ENCODE assay signal across 8 cellular contexts in genomic region chr15:32615871-32616426, GRCh38. TPM values are rescaled to one million over a fixed set of nuclear protein-coding genes. Genes with fewer than 3 reads are reported as not detected.
DNase-seq lines count a peak whose midpoint lies in the region; ATAC-seq, FAIRE-seq and TF ChIP-seq lines count a peak whose summit lies in the region.
"Not testable (repeated sequence)": the region's sequence is repeated elsewhere in the genome, so short reads cannot be mapped to it uniquely, and the experiment has no call there.

No MANE protein-coding gene starts in this region.

- H3K4me3 Mint-ChIP-seq in activated CD8-positive, alpha-beta T cell treated with anti-CD3 and anti-CD28 coated beads, Interleukin-2, amount 10 ng/mL, durations not matched to agents 7 days and 5 days = peak overlapping the region; percentile 98
- peak overlapping the region; percentile 90 to 92 for H3K4me3 Mint-ChIP-seq in effector memory CD8-positive, alpha-beta T cell

- not testable (repeated sequence) for TF ChIP-seq POLR2A in HepG2 (IDR thresholded peaks at IDR 0.05; ENCODE audit: insufficient read depth in 1 of 2, low read depth in 2 of 2, low read length in 2 of 2); sigmoid colon (IDR thresholded peaks at IDR 0.05)

- not testable (repeated sequence) for H3K4me1 ChIP-seq in HepG2 (ENCODE audit: insufficient read depth, low read length)
- peaks cover 0 to 10% (median 8%) of the 10 kb centered on the region in 4 donors for H3K4me1 ChIP-seq in sigmoid colon

- peaks cover 34% of the 10 kb centered on the region for H3K36me3 Mint-ChIP-seq in activated CD8-positive, alpha-beta T cell treated with anti-CD3 and anti-CD28 coated beads, Interleukin-2, amount 10 ng/mL, durations not matched to agents 7 days and 5 days (ENCODE audit: low read depth)
- peaks cover 14% of the 10 kb centered on the region for H3K36me3 Mint-ChIP-seq in effector memory CD8-positive, alpha-beta T cell (ENCODE audit: insufficient read depth)

- CTCF ChIA-PET in activated CD8-positive, alpha-beta T cell treated with anti-CD3 and anti-CD28 coated beads, Interleukin-2, amount 10 ng/mL, durations not matched to agents 7 days and 5 days (lab: Charles Lee); HepG2 (lab: Yijun Ruan, JAX; ENCODE audit: low intra/inter-chr PET ratio, low total read pairs): not testable (repeated sequence)

- FAIRE-seq in HepG2 (lab: Jason Lieb, UNC) = not testable (repeated sequence)

- WGBS in HepG2 (ENCODE audit: low lambda C conversion rate) = 2% methylated on average over 20 of the region's 24 CpGs
- 0 to 1% methylated on average over 18 to 19 of the region's 24 CpGs for WGBS in sigmoid colon, 2 donors

- H3K27ac ChIP-seq in HepG2 (ENCODE audit: extremely low read length, insufficient read depth, low read length) = peak overlapping the region; percentile 76
- H3K27ac ChIP-seq in sigmoid colon = peak overlapping the region in 1 of 4 donors; percentile 81

- H3K9me3 ChIP-seq in HepG2 (ENCODE audit: low read length); sigmoid colon: not testable (repeated sequence)

- peaks cover 18% of the 10 kb centered on the region for H3K4me1 Mint-ChIP-seq in activated CD8-positive, alpha-beta T cell treated with anti-CD3 and anti-CD28 coated beads, Interleukin-2, amount 10 ng/mL, durations not matched to agents 7 days and 5 days (ENCODE audit: low read depth)
- H3K4me1 Mint-ChIP-seq in effector memory CD8-positive, alpha-beta T cell (ENCODE audit: low read depth in 2 of 2) = peaks cover 9 to 19% of the 10 kb centered on the region in 2 donors

- not testable (repeated sequence) for H3K9me3 Mint-ChIP-seq in activated CD8-positive, alpha-beta T cell treated with anti-CD3 and anti-CD28 coated beads, Interleukin-2, amount 10 ng/mL, durations not matched to agents 7 days and 5 days (ENCODE audit: insufficient read depth); effector memory CD8-positive, alpha-beta T cell

- not testable (repeated sequence) for TF ChIP-seq CTCF in AG09309 (IDR thresholded peaks at IDR 0.05; ENCODE audit: control insufficient read depth, insufficient read depth, low read depth, low read length, missing control alignments); LNCaP clone FGC (IDR thresholded peaks at IDR 0.05; ENCODE audit: control insufficient read depth, extremely low read depth, insufficient read depth); HepG2 (CRISPR knock-in tag; IDR thresholded peaks at IDR 0.05); sigmoid colon (IDR thresholded peaks at IDR 0.05)

- not testable (repeated sequence) for TF ChIP-seq EP300 in HepG2 (IDR thresholded peaks at IDR 0.05; ENCODE audit: low read depth in 2 of 2, low read length in 2 of 2); HepG2 (CRISPR knock-in tag; IDR thresholded peaks at IDR 0.05; ENCODE audit: borderline replicate concordance); sigmoid colon (IDR thresholded peaks at IDR 0.05)

- not testable (repeated sequence) for TF ChIP-seq RAD21 in HepG2 (CRISPR knock-in tag; IDR thresholded peaks at IDR 0.05)

- ATAC-seq in GM18907 (IDR thresholded peaks at IDR 0.05; ENCODE audit: unreplicated experiment) (peak; percentile 16), HG02798 (IDR thresholded peaks at IDR 0.05; ENCODE audit: poor library complexity, unreplicated experiment) (peak; percentile 14), HepG2 (peak; percentile 79)
- peak; percentile 24 for ATAC-seq in activated CD8-positive, alpha-beta T cell treated with anti-CD3 and anti-CD28 coated beads, Interleukin-2, amount 10 ng/mL, durations not matched to agents 7 days and 5 days
- ATAC-seq in effector memory CD8-positive, alpha-beta T cell (replicated peaks) = peak; percentile 19

- in situ Hi-C loops in HepG2 (cut with HindIII; ENCODE audit: extremely low pct_ligation_motif_present, low pct_unique_long_range_greater_than_20kb) = not testable (repeated sequence)

- H4K20me1 ChIP-seq in HepG2 (ENCODE audit: insufficient read depth, low read length) = not testable (repeated sequence)

- H3K27ac Mint-ChIP-seq in activated CD8-positive, alpha-beta T cell treated with anti-CD3 and anti-CD28 coated beads, Interleukin-2, amount 10 ng/mL, durations not matched to agents 7 days and 5 days = peak overlapping the region; percentile 99
- H3K27ac Mint-ChIP-seq in effector memory CD8-positive, alpha-beta T cell = peak overlapping the region; percentile 83 to 97

- not testable (repeated sequence) for H3K27me3 Mint-ChIP-seq in activated CD8-positive, alpha-beta T cell treated with anti-CD3 and anti-CD28 coated beads, Interleukin-2, amount 10 ng/mL, durations not matched to agents 7 days and 5 days (ENCODE audit: low read depth); effector memory CD8-positive, alpha-beta T cell

- H3K36me3 ChIP-seq in HepG2 (replicated peaks in 1 of 2; ENCODE audit: control insufficient read depth in 1 of 2, insufficient read depth in 2 of 2, low read length in 2 of 2); sigmoid colon: not testable (repeated sequence)

- BruUV-seq in HepG2 (replicated peaks; lab: Mats Ljungman, UMichigan) = TSS peak; percentile 80

- not testable (repeated sequence) for H3K27me3 ChIP-seq in HepG2 (ENCODE audit: control insufficient read depth in 1 of 2, insufficient read depth in 2 of 2, low read length in 2 of 2); sigmoid colon

- not testable (repeated sequence) for DNase-seq in AG09309 (ENCODE audit: low read depth); LNCaP clone FGC (ENCODE audit: low read depth); sigmoid colon
- DNase-seq in activated CD8-positive, alpha-beta T cell treated with anti-CD3 and anti-CD28 coated beads, Interleukin-2, amount 10 ng/mL, durations not matched to agents 7 days and 5 days = peak; percentile 47
- peak in 2 of 3 experiments; percentile 5 to 14 for DNase-seq in effector memory CD8-positive, alpha-beta T cell
- peak; percentile 17 for DNase-seq in HepG2 (ENCODE audit: low spot score)

- H3K4me2 ChIP-seq in HepG2 (ENCODE audit: low read depth, low read length) = peak overlapping the region; percentile 60

- H2AFZ ChIP-seq in HepG2 (ENCODE audit: low read length) = not testable (repeated sequence)

- peaks cover 36% of the 10 kb centered on the region for H3K79me2 ChIP-seq in HepG2 (ENCODE audit: insufficient read depth, low read length)

- intact Hi-C loops in HepG2 (cut with micrococcal nuclease; ENCODE audit: unreplicated experiment); sigmoid colon (cut with DNase I): not testable (repeated sequence)

- peak overlapping the region; percentile 71 for H3K9ac ChIP-seq in HepG2 (ENCODE audit: insufficient read depth, low read depth, low read length)

- H3K4me3 ChIP-seq in AG09309 (ENCODE audit: control insufficient read depth, low read depth, low read length) (peak overlapping the region; percentile 69), LNCaP clone FGC (ENCODE audit: low read depth, low read length) (peak overlapping the region; percentile 72), HepG2 (replicated peaks in 1 of 3; ENCODE audit: insufficient read depth in 1 of 3, low read depth in 2 of 3, low read length in 3 of 3) (peak overlapping the region; percentile 67 to 81 (median 68)), sigmoid colon (peak overlapping the region; percentile 30 to 53 (median 48))

- POLR2A ChIA-PET in activated CD8-positive, alpha-beta T cell treated with anti-CD3 and anti-CD28 coated beads, Interleukin-2, amount 10 ng/mL, durations not matched to agents 7 days and 5 days (lab: Charles Lee); HepG2 (lab: Yijun Ruan, JAX): not testable (repeated sequence)

RNA-seq across cellular contexts. Expression of gene ARHGAP11A, which starts 0.6 kb away (rescaled TPM):
- 100 to 1,000 TPM; 155 to 158 TPM for total RNA-seq in activated CD8-positive, alpha-beta T cell treated with anti-CD3 and anti-CD28 coated beads, Interleukin-2, amount 10 ng/mL, durations not matched to agents 7 days and 5 days
- 46.3 and 59.2 TPM in 2 replicates for total RNA-seq in HepG2 (2016; rRNA removed; fragmentation: Illumina TruSeq; extraction: Trizol)
- total RNA-seq in HepG2 (2016; cell fraction: cytosol; rRNA removed; fragmentation: Illumina TruSeq; extraction: Trizol; ENCODE audit: low read depth) = 4.3 and 4.7 TPM in 2 replicates
- total RNA-seq in HepG2 (2016; cell fraction: insoluble cytoplasmic fraction; rRNA removed; fragmentation: Illumina TruSeq; extraction: Trizol) = 46.2 and 55.5 TPM in 2 replicates
- total RNA-seq in HepG2 (2016; cell fraction: membrane; rRNA removed; fragmentation: Illumina TruSeq; extraction: Trizol) = 20.2 and 22.3 TPM in 2 replicates
- 28.1 and 31.3 TPM in 2 replicates for total RNA-seq in HepG2 (2016; cell fraction: nucleus; rRNA removed; fragmentation: Illumina TruSeq; extraction: Trizol)
- polyA plus RNA-seq in HepG2 (2011; rRNA removed) = 3.2 and 5.1 TPM in 2 replicates
- 2.2 and 2.4 TPM in 2 replicates for polyA plus RNA-seq in HepG2 (2011; cell fraction: cytosol; rRNA removed)
- polyA plus RNA-seq in HepG2 (2011; cell fraction: nucleus; rRNA removed) = 2.3 and 3.1 TPM in 2 replicates
- 6.3 and 19.0 TPM in 2 replicates for polyA plus RNA-seq in HepG2 (2012)
- 3.1 and 3.6 TPM in 2 replicates for polyA plus RNA-seq in HepG2 (2016; cell fraction: cytosol; fragmentation: Illumina TruSeq; extraction: Trizol; ENCODE audit: low read depth)
- 40.3 and 47.6 TPM in 2 replicates for polyA plus RNA-seq in HepG2 (2016; cell fraction: insoluble cytoplasmic fraction; fragmentation: Illumina TruSeq; extraction: Trizol; ENCODE audit: low read depth)
- polyA plus RNA-seq in HepG2 (2016; cell fraction: membrane; fragmentation: Illumina TruSeq; extraction: Trizol; ENCODE audit: low read depth) = 8.8 and 10.2 TPM in 2 replicates
- 48.9 and 49.7 TPM in 2 replicates for polyA plus RNA-seq in HepG2 (2016; cell fraction: nucleus; fragmentation: Illumina TruSeq; extraction: Trizol; ENCODE audit: insufficient read depth, low read depth)
- polyA minus RNA-seq in HepG2 (2011; rRNA and poly(A)+ RNA removed; ENCODE audit: low replicate concordance) = 1.8 and 15.9 TPM in 2 replicates
- polyA minus RNA-seq in HepG2 (2011; cell fraction: cytosol; rRNA and poly(A)+ RNA removed) = 4.7 and 6.0 TPM in 2 replicates
- polyA minus RNA-seq in HepG2 (2011; cell fraction: nucleus; rRNA and poly(A)+ RNA removed) = 12.3 and 16.1 TPM in 2 replicates
- total RNA-seq in sigmoid colon = 1 to 10 TPM in 3 of 4 donors, under 1 TPM in 1; 0.99 to 3.6 (median 1.3) TPM
- polyA plus RNA-seq in sigmoid colon = 10 to 100 TPM in 1 of 3 donors, 1 to 10 TPM in 2; 3.5 to 12.3 (median 7.2) TPM

RNA-seq across cellular contexts. Expression of gene GOLGA8N, which starts 22.7 kb away (rescaled TPM):
- total RNA-seq in activated CD8-positive, alpha-beta T cell treated with anti-CD3 and anti-CD28 coated beads, Interleukin-2, amount 10 ng/mL, durations not matched to agents 7 days and 5 days = 10 to 100 TPM; 32.0 to 36.9 TPM
- total RNA-seq in HepG2 (2016; rRNA removed; fragmentation: Illumina TruSeq; extraction: Trizol) (0.49 and 0.66 TPM in 2 replicates), sigmoid colon (10 to 100 TPM in 2 of 4 donors, 1 to 10 TPM in 2; 7.7 to 22.7 (median 10.3) TPM)
- total RNA-seq in HepG2 (2016; cell fraction: cytosol; rRNA removed; fragmentation: Illumina TruSeq; extraction: Trizol; ENCODE audit: low read depth) = not detected in 2 replicates
- 0.18 and 1.7 TPM in 2 replicates for total RNA-seq in HepG2 (2016; cell fraction: insoluble cytoplasmic fraction; rRNA removed; fragmentation: Illumina TruSeq; extraction: Trizol)
- total RNA-seq in HepG2 (2016; cell fraction: membrane; rRNA removed; fragmentation: Illumina TruSeq; extraction: Trizol) = 0.15 and 0.55 TPM in 2 replicates
- 0.53 and 0.78 TPM in 2 replicates for total RNA-seq in HepG2 (2016; cell fraction: nucleus; rRNA removed; fragmentation: Illumina TruSeq; extraction: Trizol)
- polyA plus RNA-seq in HepG2 (2011; rRNA removed) (1.6 and 2.1 TPM in 2 replicates), sigmoid colon (1 to 10 TPM in 2 of 3 donors, under 1 TPM in 1; 0.46 to 5.3 (median 1.8) TPM)
- 0.09 and 0.15 TPM in 2 replicates for polyA plus RNA-seq in HepG2 (2011; cell fraction: cytosol; rRNA removed)
- 4.7 TPM in 2 replicates for polyA plus RNA-seq in HepG2 (2011; cell fraction: nucleus; rRNA removed)
- polyA plus RNA-seq in HepG2 (2012) = 1.2 and 2.6 TPM in 2 replicates
- not detected in 2 replicates for polyA plus RNA-seq in HepG2 (2016; cell fraction: cytosol; fragmentation: Illumina TruSeq; extraction: Trizol; ENCODE audit: low read depth)
- 0.09 and 0.12 TPM in 2 replicates for polyA plus RNA-seq in HepG2 (2016; cell fraction: insoluble cytoplasmic fraction; fragmentation: Illumina TruSeq; extraction: Trizol; ENCODE audit: low read depth)
- 0.07 TPM in 1 of 2 replicates, not detected in the other for polyA plus RNA-seq in HepG2 (2016; cell fraction: membrane; fragmentation: Illumina TruSeq; extraction: Trizol; ENCODE audit: low read depth)
- polyA plus RNA-seq in HepG2 (2016; cell fraction: nucleus; fragmentation: Illumina TruSeq; extraction: Trizol; ENCODE audit: insufficient read depth, low read depth) = 2.9 TPM in 2 replicates
- polyA minus RNA-seq in HepG2 (2011; rRNA and poly(A)+ RNA removed; ENCODE audit: low replicate concordance) = 1.6 and 2.5 TPM in 2 replicates
- polyA minus RNA-seq in HepG2 (2011; cell fraction: cytosol; rRNA and poly(A)+ RNA removed) = 0.89 TPM in 1 of 2 replicates, not detected in the other
- polyA minus RNA-seq in HepG2 (2011; cell fraction: nucleus; rRNA and poly(A)+ RNA removed) = 3.4 and 5.0 TPM in 2 replicates

RNA-seq across cellular contexts. Expression of gene SCG5, which starts 25.6 kb away (rescaled TPM):
- 1 to 10 TPM; 2.8 to 3.0 TPM for total RNA-seq in activated CD8-positive, alpha-beta T cell treated with anti-CD3 and anti-CD28 coated beads, Interleukin-2, amount 10 ng/mL, durations not matched to agents 7 days and 5 days
- total RNA-seq in HepG2 (2016; rRNA removed; fragmentation: Illumina TruSeq; extraction: Trizol) (2.4 and 3.5 TPM in 2 replicates), sigmoid colon (1 to 10 TPM; 2.2 to 10.0 (median 3.7) TPM)
- total RNA-seq in HepG2 (2016; cell fraction: cytosol; rRNA removed; fragmentation: Illumina TruSeq; extraction: Trizol; ENCODE audit: low read depth) = 1.1 and 1.3 TPM in 2 replicates
- 2.5 and 3.9 TPM in 2 replicates for total RNA-seq in HepG2 (2016; cell fraction: insoluble cytoplasmic fraction; rRNA removed; fragmentation: Illumina TruSeq; extraction: Trizol)
- 2.3 TPM in 2 replicates for total RNA-seq in HepG2 (2016; cell fraction: membrane; rRNA removed; fragmentation: Illumina TruSeq; extraction: Trizol)
- 7.4 and 7.7 TPM in 2 replicates for total RNA-seq in HepG2 (2016; cell fraction: nucleus; rRNA removed; fragmentation: Illumina TruSeq; extraction: Trizol)
- polyA plus RNA-seq in HepG2 (2011; rRNA removed) (2.3 and 2.6 TPM in 2 replicates), sigmoid colon (1 to 10 TPM; 2.8 to 5.7 (median 3.0) TPM)
- 0.74 and 1.4 TPM in 2 replicates for polyA plus RNA-seq in HepG2 (2011; cell fraction: cytosol; rRNA removed)
- 3.5 and 5.1 TPM in 2 replicates for polyA plus RNA-seq in HepG2 (2011; cell fraction: nucleus; rRNA removed)
- polyA plus RNA-seq in HepG2 (2012) = 2.2 and 2.8 TPM in 2 replicates
- polyA plus RNA-seq in HepG2 (2016; cell fraction: cytosol; fragmentation: Illumina TruSeq; extraction: Trizol; ENCODE audit: low read depth) = 0.34 and 1.3 TPM in 2 replicates
- 2.0 and 2.3 TPM in 2 replicates for polyA plus RNA-seq in HepG2 (2016; cell fraction: insoluble cytoplasmic fraction; fragmentation: Illumina TruSeq; extraction: Trizol; ENCODE audit: low read depth)
- polyA plus RNA-seq in HepG2 (2016; cell fraction: membrane; fragmentation: Illumina TruSeq; extraction: Trizol; ENCODE audit: low read depth) = 1.8 and 2.0 TPM in 2 replicates
- 4.2 and 7.8 TPM in 2 replicates for polyA plus RNA-seq in HepG2 (2016; cell fraction: nucleus; fragmentation: Illumina TruSeq; extraction: Trizol; ENCODE audit: insufficient read depth, low read depth)
- polyA minus RNA-seq in HepG2 (2011; rRNA and poly(A)+ RNA removed; ENCODE audit: low replicate concordance) = 1.4 TPM in 2 replicates
- polyA minus RNA-seq in HepG2 (2011; cell fraction: cytosol; rRNA and poly(A)+ RNA removed) = not detected in 2 replicates
- 4.9 and 10.1 TPM in 2 replicates for polyA minus RNA-seq in HepG2 (2011; cell fraction: nucleus; rRNA and poly(A)+ RNA removed)

Comparison
In these comparisons a context has a peak if more than half of its experiments do, and no peak if none do; other contexts are left out.
1. ATAC-seq: peak in every context shown above with its lines; median percentile 79 in HepG2; 24 in activated CD8-positive, alpha-beta T cell treated with anti-CD3 and anti-CD28 coated beads, Interleukin-2, amount 10 ng/mL, durations not matched to agents 7 days and 5 days; 19 in effector memory CD8-positive, alpha-beta T cell; 16 in GM18907; 14 in HG02798.